In genomic region chr3:49412632-49413337, GRCh38 we compare ENCODE assay signal across 8 cellular contexts. TPM values are rescaled to one million over a fixed set of nuclear protein-coding genes. Genes with fewer than 3 reads are reported as not detected.
A peak's percentile ranks its signal among the peaks of the same experiment; 100 is the strongest.
DNase-seq lines count a peak whose midpoint lies in the region; ATAC-seq, FAIRE-seq and TF ChIP-seq lines count a peak whose summit lies in the region.

No MANE protein-coding gene starts in this region.

- H3K36me3 Mint-ChIP-seq in activated T-cell treated with anti-CD3 and anti-CD28 coated beads, Interleukin-2, amount 50 U/mL, for 4 hours (ENCODE audit: insufficient read depth), result peaks cover 12% of the 10 kb centered on the region
- H3K36me3 Mint-ChIP-seq in astrocyte (ENCODE audit: low read depth, unreplicated experiment), result peaks cover 22% of the 10 kb centered on the region

- peak; percentile 23 for FAIRE-seq in astrocyte (lab: Jason Lieb, UNC)

- no peaks in the 10 kb centered on the region for H3K9me3 Mint-ChIP-seq in activated T-cell treated with anti-CD3 and anti-CD28 coated beads, Interleukin-2, amount 50 U/mL, for 4 hours
- H3K9me3 Mint-ChIP-seq in astrocyte (ENCODE audit: unreplicated experiment), result no peaks in the 10 kb centered on the region

- H3K27me3 ChIP-seq in astrocyte (ENCODE audit: insufficient read depth, low read length) (no peaks in the 10 kb centered on the region), tibial nerve (no peaks in the 10 kb centered on the region)

- H3K27ac Mint-ChIP-seq in astrocyte (ENCODE audit: unreplicated experiment), result peak overlapping the region; percentile 49

- peak overlapping the region; percentile 89 for H3K4me3 Mint-ChIP-seq in activated T-cell treated with anti-CD3 and anti-CD28 coated beads, Interleukin-2, amount 50 U/mL, for 4 hours
- H3K4me3 Mint-ChIP-seq in astrocyte (ENCODE audit: unreplicated experiment), result peak overlapping the region; percentile 86

- no peaks in the 10 kb centered on the region for H3K36me3 ChIP-seq in astrocyte (ENCODE audit: insufficient read depth, low read length)
- peaks cover 0 to 33% (median 2%) of the 10 kb centered on the region in 3 donors for H3K36me3 ChIP-seq in tibial nerve

- no peak for TF ChIP-seq CTCF in astrocyte (IDR thresholded peaks at IDR 0.05; ENCODE audit: insufficient read depth, low read depth, low read length)
- TF ChIP-seq CTCF in lower leg skin (IDR thresholded peaks at IDR 0.05), result no peak
- TF ChIP-seq CTCF in tibial nerve (IDR thresholded peaks at IDR 0.05), result no peak

- ATAC-seq in activated T-cell treated with anti-CD3 and anti-CD28 coated beads, Interleukin-2, amount 50 U/mL, for 4 hours, result no peak
- no peak for ATAC-seq in GM18520 (IDR thresholded peaks at IDR 0.05; ENCODE audit: unreplicated experiment)

- peaks cover 66% of the 10 kb centered on the region for H3K79me2 ChIP-seq in astrocyte (ENCODE audit: insufficient read depth, low read length)

- peak overlapping the region; percentile 97 for H3K9ac ChIP-seq in astrocyte (ENCODE audit: low read length)

- H3K27ac ChIP-seq in astrocyte (ENCODE audit: low read depth, low read length) (peak overlapping the region; percentile 95), tibial nerve (peak overlapping the region; percentile 49 to 99 (median 94))

- H2AFZ ChIP-seq in astrocyte (ENCODE audit: low read depth, low read length), result peak overlapping the region; percentile 85

- H3K4me2 ChIP-seq in astrocyte (ENCODE audit: low read length), result peak overlapping the region; percentile 99

- peak overlapping the region; percentile 83 for H3K4me3 ChIP-seq in astrocyte (ENCODE audit: insufficient read depth, low read depth, low read length)
- H3K4me3 ChIP-seq in lower leg skin (ENCODE audit: low read depth, poor library complexity, severe bottlenecking), result peak overlapping the region; percentile 67
- peak overlapping the region; percentile 69 to 97 (median 84) for H3K4me3 ChIP-seq in tibial nerve

- 21 to 30% methylated on average over 13 to 16 of the region's 16 CpGs for WGBS in lower leg skin, 2 donors
- WGBS in tibial nerve, 2 donors, result 32 to 40% methylated on average over 16 of the region's 16 CpGs

- H4K20me1 ChIP-seq in astrocyte (ENCODE audit: insufficient read depth, low read length), result peaks cover 37% of the 10 kb centered on the region

- no peak for DNase-seq in activated T-cell treated with anti-CD3 and anti-CD28 coated beads, Interleukin-2, amount 50 U/mL, for 4 hours
- no peak for DNase-seq in activated T-cell treated with anti-CD3 and anti-CD28 coated beads for 4 hours
- DNase-seq in astrocyte (ENCODE audit: low read depth), result no peak
- DNase-seq in lower leg skin (ENCODE audit: low spot score in 2 of 2), result no peak
- no peak for DNase-seq in tibial nerve (ENCODE audit: low spot score in 2 of 2)
- DNase-seq in hepatic stellate cell (ENCODE audit: low spot score), result no peak
- DNase-seq in cerebellar cortex (ENCODE audit: low spot score), result no peak

- H3K9me3 ChIP-seq in astrocyte (ENCODE audit: insufficient read depth, low read depth, low read length) (no peaks in the 10 kb centered on the region), tibial nerve (no peaks in the 10 kb centered on the region)

- H3K4me1 Mint-ChIP-seq in activated T-cell treated with anti-CD3 and anti-CD28 coated beads, Interleukin-2, amount 50 U/mL, for 4 hours (ENCODE audit: low read depth), result peaks cover 71% of the 10 kb centered on the region
- peaks cover 25% of the 10 kb centered on the region for H3K4me1 Mint-ChIP-seq in astrocyte (ENCODE audit: low read depth, unreplicated experiment)

- H3K4me1 ChIP-seq in astrocyte (ENCODE audit: insufficient read depth, low read length), result peaks cover 25% of the 10 kb centered on the region
- peaks cover 3 to 76% (median 30%) of the 10 kb centered on the region in 4 donors for H3K4me1 ChIP-seq in tibial nerve

- TF ChIP-seq POLR2A in lower leg skin (IDR thresholded peaks at IDR 0.05), result no peak
- no peak for TF ChIP-seq POLR2A in tibial nerve (IDR thresholded peaks at IDR 0.05)

- intact Hi-C loops in lower leg skin (cut with DNase I; ENCODE audit: low total_unique reads), result no loop called here

- TF ChIP-seq EP300 in tibial nerve (IDR thresholded peaks at IDR 0.05), result no peak

- no peaks in the 10 kb centered on the region for H3K27me3 Mint-ChIP-seq in activated T-cell treated with anti-CD3 and anti-CD28 coated beads, Interleukin-2, amount 50 U/mL, for 4 hours (ENCODE audit: low read depth)
- no peaks in the 10 kb centered on the region for H3K27me3 Mint-ChIP-seq in astrocyte (ENCODE audit: low read depth, unreplicated experiment)

RNA-seq across cellular contexts. Expression of gene TCTA, which starts 0.6 kb away (rescaled TPM):
- total RNA-seq in activated T-cell treated with anti-CD3 and anti-CD28 coated beads, Interleukin-2, amount 50 U/mL, for 4 hours, result 10 to 100 TPM; 20.0 to 21.8 (median 20.1) TPM
- 14.7 and 15.3 TPM in 2 replicates for total RNA-seq in astrocyte
- 10 to 100 TPM in 3 of 4 donors, 1 to 10 TPM in 1; 6.6 to 26.4 (median 14.1) TPM for total RNA-seq in lower leg skin
- 10 to 100 TPM; 24.6 to 52.9 (median 30.1) TPM for total RNA-seq in tibial nerve

RNA-seq across cellular contexts. Expression of gene RHOA, which starts 1.0 kb away (rescaled TPM):
- 100 to 1,000 TPM; 390 to 408 (median 408) TPM for total RNA-seq in activated T-cell treated with anti-CD3 and anti-CD28 coated beads, Interleukin-2, amount 50 U/mL, for 4 hours
- total RNA-seq in astrocyte, result 538 and 553 TPM in 2 replicates
- total RNA-seq in lower leg skin, result 100 to 1,000 TPM; 266 to 511 (median 312) TPM
- 100 to 1,000 TPM; 532 to 825 (median 698) TPM for total RNA-seq in tibial nerve

RNA-seq across cellular contexts. Expression of gene AMT, which starts 9.5 kb away (rescaled TPM):
- 1 to 10 TPM in 1 of 3 donors, under 1 TPM in 2; 0.50 to 1.1 (median 0.81) TPM for total RNA-seq in activated T-cell treated with anti-CD3 and anti-CD28 coated beads, Interleukin-2, amount 50 U/mL, for 4 hours
- total RNA-seq in astrocyte, result 4.0 and 5.2 TPM in 2 replicates
- total RNA-seq in lower leg skin, result 1 to 10 TPM; 1.8 to 9.3 (median 5.4) TPM
- 10 to 100 TPM in 2 of 4 donors, 1 to 10 TPM in 2; 7.0 to 20.8 (median 9.5) TPM for total RNA-seq in tibial nerve

RNA-seq across cellular contexts. Expression of gene NICN1, which starts 16.3 kb away (rescaled TPM):
- total RNA-seq in activated T-cell treated with anti-CD3 and anti-CD28 coated beads, Interleukin-2, amount 50 U/mL, for 4 hours, result 1 to 10 TPM; 5.5 to 5.8 (median 5.8) TPM
- total RNA-seq in astrocyte, result 19.8 and 20.1 TPM in 2 replicates
- total RNA-seq in lower leg skin, result 1 to 10 TPM; 3.4 to 6.7 (median 5.9) TPM
- total RNA-seq in tibial nerve, result 10 to 100 TPM in 1 of 4 donors, 1 to 10 TPM in 2, not detected in 1; 2.1 to 14.7 (median 7.7) TPM

RNA-seq across cellular contexts. Expression of gene GPX1, which starts 54.6 kb away (rescaled TPM):
- total RNA-seq in activated T-cell treated with anti-CD3 and anti-CD28 coated beads, Interleukin-2, amount 50 U/mL, for 4 hours, result 100 to 1,000 TPM; 109 to 152 (median 132) TPM
- total RNA-seq in astrocyte (208 and 268 TPM in 2 replicates), lower leg skin (100 to 1,000 TPM; 116 to 224 (median 161) TPM), tibial nerve (100 to 1,000 TPM; 217 to 359 (median 310) TPM)
